1 cellular context compared by ENCODE assay signal in genomic region chr4:145097821-145098674, GRCh38.
TF ChIP-seq lines count a peak whose summit lies in the region.

Gene ABCE1, plus strand, starts transcription at chr4:145098311. Its CDS starts 6,102 bp downstream, at chr4:145104413.
Gene ANAPC10, minus strand, starts transcription at chr4:145098196. Its CDS starts 2,097 bp downstream, at chr4:145096099.

TF ChIP-seq in HepG2, 621 proteins besides CTCF, POLR2A, EP300 and RAD21 (continued from another document and continues in another):
- TF ChIP-seq GABPA (IDR thresholded peaks at IDR 0.05; ENCODE audit: low read depth, low read length) = no peak; the same call in 1 of the 2 replicates
- TF ChIP-seq GABPA (CRISPR knock-in tag; IDR thresholded peaks at IDR 0.05; ENCODE audit: low read depth) = peak; percentile 83
- no peak for TF ChIP-seq ZBTB1 (CRISPR knock-in tag; IDR thresholded peaks at IDR 0.05; ENCODE audit: borderline replicate concordance)
- TF ChIP-seq REL (CRISPR knock-in tag; conservative IDR thresholded peaks at IDR 0.05) = peak; percentile 74
- TF ChIP-seq PAF1 (CRISPR knock-in tag; IDR thresholded peaks at IDR 0.05) = no peak
- TF ChIP-seq HOXA5 (CRISPR knock-in tag; IDR thresholded peaks at IDR 0.05) = peak; percentile 77; the same call in 1 of the 2 replicates
- peak; percentile 86 for TF ChIP-seq UBTF (CRISPR knock-in tag; IDR thresholded peaks at IDR 0.05)
- TF ChIP-seq ZKSCAN8 (CRISPR knock-in tag; IDR thresholded peaks at IDR 0.05; ENCODE audit: borderline replicate concordance) = peak; percentile 32; the same call in 1 of the 2 replicates
- peak; percentile 100 for TF ChIP-seq DMAP1 (CRISPR knock-in tag; IDR thresholded peaks at IDR 0.05)
- TF ChIP-seq NR2F6 (IDR thresholded peaks at IDR 0.05) = 0 out of 2 replicates have a peak, but pooled peaks have one; percentile 10
- TF ChIP-seq NR2F6 (CRISPR knock-in tag; IDR thresholded peaks at IDR 0.05) = no peak; the same call in 1 of the 2 replicates
- TF ChIP-seq NPAS2 (CRISPR knock-in tag; IDR thresholded peaks at IDR 0.05; ENCODE audit: borderline replicate concordance) = no peak
- TF ChIP-seq ZNF281 (CRISPR knock-in tag; IDR thresholded peaks at IDR 0.05; ENCODE audit: borderline replicate concordance) = peak; percentile 52; the same call in 1 of the 2 replicates
- peak; percentile 88; the same call in 1 of the 2 replicates for TF ChIP-seq CREB3 (CRISPR knock-in tag; IDR thresholded peaks at IDR 0.05)
- TF ChIP-seq RXRA (CRISPR knock-in tag; IDR thresholded peaks at IDR 0.05) = peak; percentile 75
- TF ChIP-seq ZNF20 (CRISPR knock-in tag; IDR thresholded peaks at IDR 0.05) = 0 out of 2 replicates have a peak, but pooled peaks have one; percentile 17
- peak; percentile 93; the same call in 1 of the 2 replicates for TF ChIP-seq GLI4 (CRISPR knock-in tag; IDR thresholded peaks at IDR 0.05; ENCODE audit: borderline replicate concordance)
- no peak; a peak in 1 of 4 replicates for TF ChIP-seq REST (IDR thresholded peaks at IDR 0.05; ENCODE audit: borderline replicate concordance in 1 of 2, low read depth in 1 of 2, low read length in 2 of 2)
- no peak for TF ChIP-seq ZBTB46 (CRISPR knock-in tag; IDR thresholded peaks at IDR 0.05; ENCODE audit: borderline replicate concordance)
- TF ChIP-seq HOMEZ (CRISPR knock-in tag; IDR thresholded peaks at IDR 0.05; ENCODE audit: low read depth) = peak; percentile 67; the same call in 1 of the 2 replicates
- peak; percentile 96 for TF ChIP-seq KDM5A (IDR thresholded peaks at IDR 0.05; ENCODE audit: borderline replicate concordance, low read length)
- peak; percentile 98 for TF ChIP-seq ZHX1 (CRISPR knock-in tag; IDR thresholded peaks at IDR 0.05; ENCODE audit: low read depth)
- peak; percentile 76; the same call in 1 of the 2 replicates for TF ChIP-seq ZNF256 (CRISPR knock-in tag; conservative IDR thresholded peaks at IDR 0.05)
- TF ChIP-seq ARNT (IDR thresholded peaks at IDR 0.05) = no peak
- no peak; the same call in 1 of the 2 replicates for TF ChIP-seq ZNF235 (CRISPR knock-in tag; IDR thresholded peaks at IDR 0.05; ENCODE audit: borderline replicate concordance)
- TF ChIP-seq BORCS8-MEF2B (CRISPR knock-in tag; IDR thresholded peaks at IDR 0.05) = peak; percentile 89
- peak; percentile 66; the same call in 1 of the 2 replicates for TF ChIP-seq ZBTB2 (CRISPR knock-in tag; IDR thresholded peaks at IDR 0.05; ENCODE audit: low read depth)
- TF ChIP-seq ZNF749 (CRISPR knock-in tag; IDR thresholded peaks at IDR 0.05; ENCODE audit: borderline replicate concordance) = peak; percentile 56; the same call in 1 of the 2 replicates
- TF ChIP-seq IKZF1 (IDR thresholded peaks at IDR 0.05) = no peak
- TF ChIP-seq ZSCAN21 (CRISPR knock-in tag; IDR thresholded peaks at IDR 0.05; ENCODE audit: borderline replicate concordance) = peak; percentile 47; the same call in 1 of the 2 replicates
- peak; percentile 99 for TF ChIP-seq ATF1 (CRISPR knock-in tag; IDR thresholded peaks at IDR 0.05)
- peak; percentile 89 for TF ChIP-seq RNF2 (conservative IDR thresholded peaks at IDR 0.05; ENCODE audit: low read depth)
- TF ChIP-seq ZNF619 (CRISPR knock-in tag; IDR thresholded peaks at IDR 0.05) = peak; percentile 46; the same call in 1 of the 2 replicates
- no peak for TF ChIP-seq HMGA1 (CRISPR knock-in tag; conservative IDR thresholded peaks at IDR 0.05)
